In the genomic region with DNA sequence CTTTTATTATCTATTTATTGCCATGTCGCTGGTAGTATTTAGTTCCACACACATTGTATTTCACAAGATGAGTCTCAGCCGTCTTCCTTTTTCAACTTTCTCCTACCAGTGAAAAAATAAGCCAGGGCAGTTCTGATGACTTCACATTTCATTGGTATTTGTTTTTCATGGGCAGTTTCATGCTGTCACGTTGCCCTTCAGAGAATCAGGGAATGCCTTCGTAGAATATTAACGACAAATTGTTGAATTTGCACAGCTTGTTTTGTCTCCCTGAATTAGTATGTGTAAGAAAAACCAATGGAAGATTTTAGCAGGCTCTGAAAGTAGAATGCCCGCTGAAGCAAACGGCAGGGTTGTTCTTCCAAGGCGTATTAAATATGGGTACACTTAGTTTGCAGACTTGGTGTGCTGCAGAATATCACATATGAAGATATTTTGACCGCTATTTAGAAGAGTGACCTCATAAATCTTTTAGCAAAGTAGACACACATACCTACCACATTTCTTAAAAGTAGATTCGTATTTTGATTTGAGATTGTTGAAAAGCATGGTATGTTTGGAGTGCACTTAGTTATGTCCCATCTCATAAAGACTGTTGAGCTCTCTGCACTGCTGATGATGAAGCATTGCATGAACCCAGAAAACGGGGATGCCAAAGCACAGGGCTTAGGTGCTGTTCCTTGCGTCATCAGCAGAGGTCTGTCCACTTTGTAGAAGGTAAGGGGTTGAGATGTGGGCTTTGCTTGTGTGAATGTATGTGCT, we compare ENCODE assay signal across 9 cellular contexts. TPM values are rescaled to one million over a fixed set of nuclear protein-coding genes. Genes with fewer than 3 reads are reported as not detected.
A peak's percentile ranks its signal among the peaks of the same experiment; 100 is the strongest.
DNase-seq lines count a peak whose midpoint lies in the region; ATAC-seq and TF ChIP-seq lines count a peak whose summit lies in the region.
"Had no signal": no experiment of that assay in that cellular context is flagged by ENCODE, and none has a peak within 500 bp of the region (broad histone marks: within the 10 kb centered on the region; RNA-seq: fewer than 3 reads in every experiment).

No MANE protein-coding gene starts in this region.

- WGBS in mesendoderm (ENCODE audit: extremely low coverage, insufficient coverage, low lambda C conversion rate): no CpG with 5 or more reads among the region's 12 CpGs

- H3K23ac ChIP-seq in mesendoderm (ENCODE audit: low read length): no peak overlapping the region

- TF ChIP-seq CTCF in KMS-11 (conservative IDR thresholded peaks at IDR 0.05; ENCODE audit: low read depth, low read length): no peak

- no peak overlapping the region for H2AK5ac ChIP-seq in mesendoderm (ENCODE audit: low read length)

- peaks cover 23% of the 10 kb centered on the region for H3K4me1 Mint-ChIP-seq in activated naive CD8-positive, alpha-beta T cell treated with anti-CD3 and anti-CD28 coated beads for 36 hours

- no peak overlapping the region for H4K5ac ChIP-seq in mesendoderm (ENCODE audit: low read length)

- peaks cover 58% of the 10 kb centered on the region for H3K4me1 ChIP-seq in KMS-11 (ENCODE audit: low read depth, poor library complexity, severe bottlenecking)
- peaks cover 15% of the 10 kb centered on the region for H3K4me1 ChIP-seq in mesendoderm (ENCODE audit: control insufficient read depth, low read depth, low read length)

- no peak overlapping the region for H2BK120ac ChIP-seq in mesendoderm (ENCODE audit: low read depth, low read length)

- H3K4me3 Mint-ChIP-seq in activated naive CD8-positive, alpha-beta T cell treated with anti-CD3 and anti-CD28 coated beads for 36 hours: no peak overlapping the region

- no peak for ATAC-seq in left colon
- ATAC-seq: activated T-cell treated with anti-CD3 and anti-CD28 coated beads, Interleukin-2, amount 50 U/mL, for 4 hours had no signal

- H3K27me3 ChIP-seq in KMS-11 (ENCODE audit: insufficient read depth, low read depth) (no peaks in the 10 kb centered on the region), mesendoderm (ENCODE audit: insufficient read depth, low read length, poor library complexity) (no peaks in the 10 kb centered on the region)

- no peaks in the 10 kb centered on the region for H3K9me3 Mint-ChIP-seq in activated naive CD8-positive, alpha-beta T cell treated with anti-CD3 and anti-CD28 coated beads for 36 hours
- H3K9me3 Mint-ChIP-seq: activated T-cell treated with anti-CD3 and anti-CD28 coated beads, Interleukin-2, amount 50 U/mL, for 4 hours had no signal

- peaks cover 46% of the 10 kb centered on the region; the same call in 1 of the 2 replicates for H3K79me2 ChIP-seq in KMS-11 (ENCODE audit: insufficient read depth, low read depth)
- H3K79me2 ChIP-seq in mesendoderm (ENCODE audit: control insufficient read depth, insufficient read depth, low read length): peaks cover 40% of the 10 kb centered on the region

- peak overlapping the region; percentile 89; the same call in 1 of the 2 replicates for H3K4me2 ChIP-seq in KMS-11
- no peak overlapping the region for H3K4me2 ChIP-seq in mesendoderm (ENCODE audit: low read length)

- H3K27me3 Mint-ChIP-seq in activated naive CD8-positive, alpha-beta T cell treated with anti-CD3 and anti-CD28 coated beads for 36 hours: no peaks in the 10 kb centered on the region

- H3K4ac ChIP-seq in mesendoderm (ENCODE audit: low read depth, low read length): no peak overlapping the region

- no peaks in the 10 kb centered on the region for H4K20me1 ChIP-seq in KMS-11 (ENCODE audit: insufficient read depth)

- no peak overlapping the region for H4K8ac ChIP-seq in mesendoderm (ENCODE audit: low read depth, low read length)

- no peak overlapping the region for H2BK5ac ChIP-seq in mesendoderm (ENCODE audit: low read length)

- no peak overlapping the region for H2BK15ac ChIP-seq in mesendoderm (replicated peaks; ENCODE audit: low read depth)

- H3K56ac ChIP-seq in mesendoderm (ENCODE audit: low read length): no peak overlapping the region

- intact Hi-C loops in left colon (cut with DNase I, micrococcal nuclease): loop anchor here (10.0 kb wide), 3 partner anchors 78 to 412 kb away; no protein-coding TSS in a partner anchor

- H3K27ac ChIP-seq in KMS-11: no peak overlapping the region
- peak overlapping the region; percentile 55 for H3K27ac ChIP-seq in caudate nucleus (ENCODE audit: low read depth, low read length)
- no peak overlapping the region for H3K27ac ChIP-seq in mesendoderm (ENCODE audit: low read depth, low read length)

- H3K36me3 ChIP-seq in KMS-11 (ENCODE audit: insufficient read depth) (no peaks in the 10 kb centered on the region), mesendoderm (ENCODE audit: control insufficient read depth, insufficient read depth, low read length) (no peaks in the 10 kb centered on the region)

- peaks cover 3% of the 10 kb centered on the region for H3K79me1 ChIP-seq in mesendoderm (ENCODE audit: low read length)

- in situ Hi-C loops in ACHN (cut with HindIII; ENCODE audit: low pct_ligation_motif_present, low pct_unique_long_range_greater_than_20kb, low sequenced_read_pairs): no loop called here

- no peak overlapping the region for H3K9ac ChIP-seq in KMS-11
- no peak overlapping the region for H3K9ac ChIP-seq in mesendoderm (ENCODE audit: low read length)

- H3K36me3 Mint-ChIP-seq in activated naive CD8-positive, alpha-beta T cell treated with anti-CD3 and anti-CD28 coated beads for 36 hours: no peaks in the 10 kb centered on the region

- no peak overlapping the region for H3K27ac Mint-ChIP-seq in activated naive CD8-positive, alpha-beta T cell treated with anti-CD3 and anti-CD28 coated beads for 36 hours

- H3K4me3 ChIP-seq in KMS-11 (IDR thresholded peaks at IDR 0.05; ENCODE audit: insufficient read depth, low read depth, low read length) (no peak overlapping the region), mesendoderm (ENCODE audit: low read length) (no peak overlapping the region)

- H3K18ac ChIP-seq in mesendoderm (ENCODE audit: low read length): no peak overlapping the region

- DNase-seq in ACHN (peak; percentile 39), caudate nucleus (lab: John Stamatoyannopoulos, UW) (peak in 1 of 61 donors; percentile 5), mesendoderm (peak; percentile 50), AML-193 (lab: John Stamatoyannopoulos, UW) (no peak), left colon (no peak)
- no peak for DNase-seq in activated CD4-positive, CD25-positive, alpha-beta regulatory T cell (lab: John Stamatoyannopoulos, UW)
- no peak for DNase-seq in activated naive CD8-positive, alpha-beta T cell treated with anti-CD3 and anti-CD28 coated beads for 36 hours
- DNase-seq: activated T-cell treated with anti-CD3 and anti-CD28 coated beads, Interleukin-2, amount 50 U/mL, for 4 hours had no signal

- H2AFZ ChIP-seq in KMS-11 (ENCODE audit: low read depth): no peak overlapping the region

RNA-seq across cellular contexts. Expression of a gene that starts 2.9 kb away (rescaled TPM):
- polyA plus RNA-seq in mesendoderm (2013, experiment 1 of 2): 76.3 TPM
- 81.0 TPM for polyA plus RNA-seq in mesendoderm (2013, experiment 2 of 2)
- 100 to 1,000 TPM; 176 to 332 TPM for total RNA-seq in left colon
- 10 to 100 TPM; 10.5 to 14.4 TPM for total RNA-seq in activated naive CD8-positive, alpha-beta T cell treated with anti-CD3 and anti-CD28 coated beads for 36 hours

Comparison
In these comparisons a context has a peak if more than half of its experiments do, and no peak if none do; other contexts are left out.
1. DNase-seq: peak in ACHN (single experiment) and mesendoderm (single experiment); none in activated CD4-positive, CD25-positive, alpha-beta regulatory T cell (0 of 4), AML-193 (0 of 2), left colon (0 of 2) and activated naive CD8-positive, alpha-beta T cell treated with anti-CD3 and anti-CD28 coated beads for 36 hours (single experiment).
2. RNA of a gene that starts 2.9 kb away (total RNA-seq): 176 to 332 TPM in left colon; 10.5 to 14.4 TPM in activated naive CD8-positive, alpha-beta T cell treated with anti-CD3 and anti-CD28 coated beads for 36 hours; every median in the first group is over 10 times any median in the second.